Comparison of ENCODE assay signal across 19 cellular contexts in genomic region chr3:42290966-42291714, GRCh38.
DNase-seq lines count a peak whose midpoint lies in the region; ATAC-seq and TF ChIP-seq lines count a peak whose summit lies in the region.
"Had no signal": no experiment of that assay in that cellular context is flagged by ENCODE, and none has a peak within 500 bp of the region (broad histone marks: within the 10 kb centered on the region; RNA-seq: fewer than 3 reads in every experiment).

No MANE protein-coding gene starts in this region.

- H3K79me2 ChIP-seq in MM.1S (ENCODE audit: low read length) = no peaks in the 10 kb centered on the region

- no peaks in the 10 kb centered on the region for H3K9me3 ChIP-seq in MM.1S (replicated peaks; ENCODE audit: insufficient read depth, low read length)
- H3K9me3 ChIP-seq: Caco-2 had no signal

- H3K27ac ChIP-seq in MM.1S (ENCODE audit: low read length) = peak overlapping the region; percentile 19; the same call in 1 of the 2 replicates
- H3K27ac ChIP-seq: skin epidermis had no signal

- H3K36me3 ChIP-seq in MM.1S (replicated peaks; ENCODE audit: insufficient read depth, low read length) = no peaks in the 10 kb centered on the region

- ATAC-seq in GM18520 (IDR thresholded peaks at IDR 0.05; ENCODE audit: unreplicated experiment) (peak; percentile 79), GM19324 (IDR thresholded peaks at IDR 0.05; ENCODE audit: low FRiP score, unreplicated experiment) (peak; percentile 78), HG02623 (IDR thresholded peaks at IDR 0.05; ENCODE audit: unreplicated experiment) (peak; percentile 75)
- ATAC-seq: natural killer cell, T-cell had no signal

- H3K9me2 ChIP-seq in MM.1S (replicated peaks; ENCODE audit: insufficient read depth, low read length) = no peaks in the 10 kb centered on the region

- H4K20me1 ChIP-seq in MM.1S (ENCODE audit: insufficient read depth, low read length) = no peaks in the 10 kb centered on the region

- intact Hi-C loops in head of caudate nucleus (cut with DNase I) = no loop called here

- no peak overlapping the region for H3K4me3 ChIP-seq in MM.1S (ENCODE audit: low read length)
- H3K4me3 ChIP-seq: skin epidermis had no signal

- DNase-seq in MM.1S = peak; percentile 69
- DNase-seq in COLO829 (ENCODE audit: low spot score) = no peak
- DNase-seq in head of caudate nucleus = no peak
- no peak for DNase-seq in ACHN
- DNase-seq: activated gamma-delta T cell; AML-193; Caco-2; GOT3; natural killer cell; NCI-H1694; posterior cingulate gyrus; Right ventricle myocardium superior; stimulated activated CD4-positive, alpha-beta T cell treated with anti-CD3 and anti-CD28 coated beads, Interleukin-4, amount 100 ng/mL, for 4 hours; stimulated activated CD8-positive, alpha-beta memory T cell treated with anti-CD3 and anti-CD28 coated beads, Interleukin-4, amount 100 ng/mL, for 48 hours; T-cell had no signal

- in situ Hi-C loops in ACHN (cut with HindIII; ENCODE audit: low pct_ligation_motif_present, low pct_unique_long_range_greater_than_20kb, low sequenced_read_pairs) = no loop called here

- H2AFZ ChIP-seq in MM.1S (ENCODE audit: low read length) = peak overlapping the region; percentile 36

- no peak for TF ChIP-seq CTCF in MM.1S (IDR thresholded peaks at IDR 0.05; ENCODE audit: low read length)

- H3F3A ChIP-seq in MM.1S (ENCODE audit: insufficient read depth, low read length) = 0 out of 2 replicates have a peak, but pooled peaks cover 5% of the 10 kb centered on the region

- H3K27me3 ChIP-seq in MM.1S (replicated peaks; ENCODE audit: insufficient read depth, low read length) = no peaks in the 10 kb centered on the region

- peak overlapping the region; percentile 34 for H3K4me2 ChIP-seq in MM.1S (ENCODE audit: low read depth, low read length)

- H3K9ac ChIP-seq in MM.1S (ENCODE audit: low read length) = no peak overlapping the region

- peaks cover 9% of the 10 kb centered on the region for H3K4me1 ChIP-seq in MM.1S (ENCODE audit: low read length)
